In genomic region chr14:63045612-63046320, GRCh38 we compare ENCODE assay signal across 8 cellular contexts. TPM values are rescaled to one million over a fixed set of nuclear protein-coding genes. Genes with fewer than 3 reads are reported as not detected.
A peak's percentile ranks its signal among the peaks of the same experiment; 100 is the strongest.
DNase-seq lines count a peak whose midpoint lies in the region; TF ChIP-seq lines count a peak whose summit lies in the region.

No MANE protein-coding gene starts in this region.

- whole genome bisulfite sequencing in suprapubic skin: under 1% methylated on average over 42 of the region's 70 CpGs

- H3K36me3 Mint-ChIP-seq in CD14-positive monocyte: no peaks in the 10 kb centered on the region

- TF ChIP-seq CTCF in suprapubic skin (IDR thresholded peaks at IDR 0.05) (no peak), CD14-positive monocyte (IDR thresholded peaks at IDR 0.05) (no peak)

- H3K27me3 Mint-ChIP-seq in CD14-positive monocyte (ENCODE audit: low read depth in 3 of 3): peaks cover 36 to 42% (median 41%) of the 10 kb centered on the region in 3 donors

- no peak overlapping the region for H3K27ac Mint-ChIP-seq in CD14-positive monocyte

- H3K27ac ChIP-seq in suprapubic skin: no peak overlapping the region

- no peak for TF ChIP-seq POLR2A in suprapubic skin (IDR thresholded peaks at IDR 0.05)

- peaks cover 0 to 12% (median 3%) of the 10 kb centered on the region in 7 donors for H3K9me3 Mint-ChIP-seq in CD14-positive monocyte

- H3K27me3 ChIP-seq in MG63 (peaks cover 8% of the 10 kb centered on the region), suprapubic skin (peaks cover 67% of the 10 kb centered on the region)

- H3K4me3 Mint-ChIP-seq in CD14-positive monocyte: peak overlapping the region in 1 of 2 donors; percentile 85

- H3K4me1 Mint-ChIP-seq in CD14-positive monocyte: no peaks in the 10 kb centered on the region

- DNase-seq in DMS153 treated with DMSO at 0.1 percent for 48 hours (lab: John Stamatoyannopoulos, UW; ENCODE audit: unreplicated experiment): peak; percentile 42
- peak; percentile 52 for DNase-seq in MG63
- DNase-seq in amniotic epithelial cell (ENCODE audit: low read depth): peak; percentile 16
- no peak for DNase-seq in suprapubic skin (ENCODE audit: low spot score in 2 of 2)
- DNase-seq in stimulated activated CD4-positive, alpha-beta T cell treated with anti-CD3 and anti-CD28 coated beads, Interleukin-4, amount 100 ng/mL, for 24 hours: no peak
- DNase-seq in activated CD8-positive, alpha-beta memory T cell treated with anti-CD3 and anti-CD28 coated beads, Interleukin-2, amount 50 U/mL, for 4 hours: no peak
- DNase-seq in CD14-positive monocyte (ENCODE audit: low spot score): no peak

- no peaks in the 10 kb centered on the region for H3K9me3 ChIP-seq in MG63
- no peaks in the 10 kb centered on the region for H3K9me3 ChIP-seq in iPS-18c (ENCODE audit: control insufficient read depth, insufficient read depth, low read length)
- no peaks in the 10 kb centered on the region for H3K9me3 ChIP-seq in suprapubic skin

- H3K36me3 ChIP-seq in MG63 (no peaks in the 10 kb centered on the region), suprapubic skin (no peaks in the 10 kb centered on the region)

- intact Hi-C loops in CD14-positive monocyte (cut with micrococcal nuclease): no loop called here

- H3K4me1 ChIP-seq in suprapubic skin: peaks cover 16% of the 10 kb centered on the region

- H3K4me3 ChIP-seq in MG63 (peak overlapping the region; percentile 45), iPS-18c (ENCODE audit: insufficient read depth, low read depth, low read length) (peak overlapping the region; percentile 70), suprapubic skin (peak overlapping the region; percentile 39)

- no peak for TF ChIP-seq EP300 in suprapubic skin (IDR thresholded peaks at IDR 0.05)

RNA-seq across cellular contexts. Expression of gene KCNH5, which starts 0.5 kb away (rescaled TPM):
- not detected in 2 replicates for total RNA-seq in MG63 (2014; rRNA removed; shearing (Covaris generic); ENCODE audit: low replicate concordance)
- total RNA-seq in suprapubic skin: under 1 TPM in 2 of 4 donors, not detected in 2; 0.31 to 0.79 TPM
- not detected for polyA plus RNA-seq in CD14-positive monocyte

Comparison
In these comparisons a context has a peak if more than half of its experiments do, and no peak if none do; other contexts are left out.
1. DNase-seq: peak in DMS153 treated with DMSO at 0.1 percent for 48 hours (single experiment), MG63 (single experiment) and amniotic epithelial cell (single experiment); none in suprapubic skin (0 of 2), stimulated activated CD4-positive, alpha-beta T cell treated with anti-CD3 and anti-CD28 coated beads, Interleukin-4, amount 100 ng/mL, for 24 hours (single experiment), activated CD8-positive, alpha-beta memory T cell treated with anti-CD3 and anti-CD28 coated beads, Interleukin-2, amount 50 U/mL, for 4 hours (single experiment) and CD14-positive monocyte (single experiment).
2. Peak in every context shown above with its lines, with median percentiles within 50 percentile points of each other: H3K4me3 ChIP-seq.